Comparison of ENCODE assay signal across 8 cellular contexts in genomic region chr5:95823241-95823737, GRCh38. TPM values are rescaled to one million over a fixed set of nuclear protein-coding genes. Genes with fewer than 3 reads are reported as not detected.
DNase-seq lines count a peak whose midpoint lies in the region; ATAC-seq and TF ChIP-seq lines count a peak whose summit lies in the region.

No MANE protein-coding gene starts in this region.

- H3K27ac ChIP-seq in cardiac muscle cell (peak overlapping the region; percentile 1), angular gyrus (ENCODE audit: low read depth, low read length) (peak overlapping the region; percentile 57), vagina (peak overlapping the region; percentile 90)

- peak overlapping the region; percentile 94 for H3K4me3 Mint-ChIP-seq in mesothelial cell of epicardium

- DNase-seq in cardiac muscle cell (ENCODE audit: low read depth in 1 of 2, low spot score in 1 of 2) (no peak), left cardiac atrium (no peak), mesothelial cell of epicardium (ENCODE audit: low spot score in 2 of 2, unreplicated experiment in 2 of 2) (no peak), vagina (ENCODE audit: extremely low spot score in 2 of 2) (no peak)
- DNase-seq in activated CD4-positive, alpha-beta T cell treated with anti-CD3 and anti-CD28 coated beads, Interleukin-2, amount 50 U/mL, for 48 hours: no peak

- H3K9me3 ChIP-seq in cardiac muscle cell (ENCODE audit: low read depth) (no peaks in the 10 kb centered on the region), vagina (no peaks in the 10 kb centered on the region)

- H3K27ac Mint-ChIP-seq in mesothelial cell of epicardium: peak overlapping the region; percentile 93

- H3K27me3 ChIP-seq in cardiac muscle cell (no peaks in the 10 kb centered on the region), vagina (no peaks in the 10 kb centered on the region)

- H3K4me1 Mint-ChIP-seq in mesothelial cell of epicardium: peaks cover 42% of the 10 kb centered on the region

- no peaks in the 10 kb centered on the region for H3K27me3 Mint-ChIP-seq in mesothelial cell of epicardium (ENCODE audit: low read depth)

- ATAC-seq in left cardiac atrium (no peak), GM18502 (IDR thresholded peaks at IDR 0.05; ENCODE audit: poor library complexity, unreplicated experiment) (no peak), HG02885 (IDR thresholded peaks at IDR 0.05; ENCODE audit: poor library complexity, unreplicated experiment) (no peak)

- TF ChIP-seq POLR2A in vagina (IDR thresholded peaks at IDR 0.05): peak in 1 of 2 donors; percentile 25

- H3K4me3 ChIP-seq in cardiac muscle cell (no peak overlapping the region), vagina (peak overlapping the region; percentile 68 to 84)

- H3K9me3 Mint-ChIP-seq in mesothelial cell of epicardium: no peaks in the 10 kb centered on the region

- no peaks in the 10 kb centered on the region for H3K36me3 Mint-ChIP-seq in mesothelial cell of epicardium

- intact Hi-C loops in left cardiac atrium (cut with DNase I) (no loop called here), vagina (cut with DNase I) (loop anchor here (2.0 kb wide), 1 partner anchor 20 kb away; no protein-coding TSS in a partner anchor)

- H3K4me1 ChIP-seq in cardiac muscle cell (ENCODE audit: low read depth) (peaks cover 25% of the 10 kb centered on the region), vagina (peaks cover 59% of the 10 kb centered on the region)

- no peak for TF ChIP-seq CTCF in cardiac muscle cell (IDR thresholded peaks at IDR 0.05; ENCODE audit: low read depth, low read length)
- TF ChIP-seq CTCF in mesothelial cell of epicardium (IDR thresholded peaks at IDR 0.05; ENCODE audit: unreplicated experiment): no peak
- TF ChIP-seq CTCF in vagina (IDR thresholded peaks at IDR 0.05): no peak

- no peaks in the 10 kb centered on the region for H3K36me3 ChIP-seq in cardiac muscle cell
- H3K36me3 ChIP-seq in vagina: no peaks in the 10 kb centered on the region

RNA-seq across cellular contexts. Expression of gene GLRX, which starts 0.8 kb away (rescaled TPM):
- total RNA-seq in cardiac muscle cell (15.7 and 23.9 TPM in 2 replicates), left cardiac atrium (10 to 100 TPM; 73.1 to 76.0 TPM), mesothelial cell of epicardium (14.8 to 19.8 TPM (median 17.9 TPM) in 3 replicates), vagina (63.3 TPM)
- polyA plus RNA-seq in cardiac muscle cell: 51.1 and 54.8 TPM in 2 replicates

Comparison
In these comparisons a context has a peak if more than half of its experiments do, and no peak if none do; other contexts are left out.
1. H3K27ac ChIP-seq: peak in every context shown above with its lines; median percentile 90 in vagina; 57 in angular gyrus; 1 in cardiac muscle cell.